17 cellular contexts compared by ENCODE assay signal in genomic region chr19:4795400-4795799, GRCh38. TPM values are rescaled to one million over a fixed set of nuclear protein-coding genes. Genes with fewer than 3 reads are reported as not detected.
DNase-seq lines count a peak whose midpoint lies in the region; ATAC-seq and TF ChIP-seq lines count a peak whose summit lies in the region.
"Had no signal": no experiment of that assay in that cellular context is flagged by ENCODE, and none has a peak within 500 bp of the region (broad histone marks: within the 10 kb centered on the region; RNA-seq: fewer than 3 reads in every experiment).

No MANE protein-coding gene starts in this region.

- H3K4me3 ChIP-seq in H7 (ENCODE audit: insufficient read depth, low read depth, low read length), result no peak overlapping the region
- H3K4me3 ChIP-seq in CD4-positive, alpha-beta memory T cell (ENCODE audit: low read length in 2 of 2), result no peak overlapping the region

- H3K27me3 ChIP-seq in CD4-positive, alpha-beta T cell (ENCODE audit: control insufficient read depth, insufficient read depth, low read length), result no peaks in the 10 kb centered on the region
- H3K27me3 ChIP-seq in H7 (ENCODE audit: control insufficient read depth, insufficient read depth, low read length), result no peaks in the 10 kb centered on the region
- no peaks in the 10 kb centered on the region for H3K27me3 ChIP-seq in CD4-positive, alpha-beta memory T cell (ENCODE audit: insufficient read depth, low read length)

- no peak for TF ChIP-seq CTCF in CD4-positive, alpha-beta T cell (IDR thresholded peaks at IDR 0.05)
- no peak for TF ChIP-seq CTCF in nephron (IDR thresholded peaks at IDR 0.05; ENCODE audit: unreplicated experiment in 3 of 3)

- no peaks in the 10 kb centered on the region for H3K9me3 Mint-ChIP-seq in CD4-positive, alpha-beta T cell
- no peaks in the 10 kb centered on the region for H3K9me3 Mint-ChIP-seq in activated naive CD8-positive, alpha-beta T cell treated with anti-CD3 and anti-CD28 coated beads, Interleukin-2, amount 50 U/mL, for 24 hours
- no peaks in the 10 kb centered on the region for H3K9me3 Mint-ChIP-seq in nephron
- H3K9me3 Mint-ChIP-seq in immature natural killer cell, result no peaks in the 10 kb centered on the region
- H3K9me3 Mint-ChIP-seq in CD4-positive, alpha-beta memory T cell, result no peaks in the 10 kb centered on the region
- H3K9me3 Mint-ChIP-seq: naive B cell; stimulated activated naive B cell treated with anti-CD40 and anti-IgM and Interleukin-4, amounts not matched to agents 10 μg/mL and 1 μg/mL and 100 μg/mL, for 72 hours; T-cell had no signal

- intact Hi-C loops in CD4-positive, alpha-beta T cell (cut with DNase I, micrococcal nuclease), result loop anchor here in 1 of 2 experiments (10.0 kb wide), 3 partner anchors 321 to 889 kb away; partner anchors contain the start of genes CHAF1A, HDGFL2, HSD11B1L and MICOS13
- intact Hi-C loops in CD4-positive, alpha-beta memory T cell (cut with micrococcal nuclease), result no loop called here

- DNase-seq in CD4-positive, alpha-beta T cell, result no peak
- peak; percentile 33 for DNase-seq in H7
- DNase-seq in activated naive CD8-positive, alpha-beta T cell treated with anti-CD3 and anti-CD28 coated beads, Interleukin-2, amount 50 U/mL, for 24 hours, result no peak
- no peak for DNase-seq in immature natural killer cell
- no peak for DNase-seq in CD4-positive, alpha-beta memory T cell
- DNase-seq: activated CD4-positive, alpha-beta T cell treated with anti-CD3 and anti-CD28 coated beads for 1 hour; naive B cell; NCI-H1105; NCI-H2227 treated with DMSO at 0.1 percent for 48 hours; stimulated activated CD4-positive, alpha-beta T cell treated with anti-CD3 and anti-CD28 coated beads, Interleukin-4, amount 100 ng/mL, for 4 hours; stimulated activated naive B cell treated with anti-CD40 and anti-IgM and Interleukin-4, amounts not matched to agents 10 μg/mL and 1 μg/mL and 100 μg/mL, for 72 hours; T-cell had no signal

- H3K36me3 Mint-ChIP-seq in CD4-positive, alpha-beta T cell (ENCODE audit: low read depth), result peaks cover 43% of the 10 kb centered on the region
- H3K36me3 Mint-ChIP-seq in activated naive CD8-positive, alpha-beta T cell treated with anti-CD3 and anti-CD28 coated beads, Interleukin-2, amount 50 U/mL, for 24 hours (ENCODE audit: low read depth), result peaks cover 39% of the 10 kb centered on the region
- H3K36me3 Mint-ChIP-seq in nephron (ENCODE audit: low read depth) (peaks cover 32% of the 10 kb centered on the region), immature natural killer cell (peaks cover 0 to 8% (median 3%) of the 10 kb centered on the region in 3 donors)
- peaks cover 11 to 46% of the 10 kb centered on the region in 2 donors for H3K36me3 Mint-ChIP-seq in CD4-positive, alpha-beta memory T cell

- POLR2A ChIA-PET in CD4-positive, alpha-beta T cell (lab: Charles Lee), result no interaction called here
- POLR2A ChIA-PET in CD4-positive, alpha-beta memory T cell (lab: Charles Lee; ENCODE audit: partially characterized antibody), result no interaction called here

- H3K27ac ChIP-seq in CD4-positive, alpha-beta T cell (ENCODE audit: low read depth, low read length), result no peak overlapping the region
- no peak overlapping the region for H3K27ac ChIP-seq in CD4-positive, alpha-beta memory T cell (ENCODE audit: low read depth, low read length)
- H3K27ac ChIP-seq: C4-2B had no signal

- no peaks in the 10 kb centered on the region for H3K27me3 Mint-ChIP-seq in CD4-positive, alpha-beta T cell
- H3K27me3 Mint-ChIP-seq in activated naive CD8-positive, alpha-beta T cell treated with anti-CD3 and anti-CD28 coated beads, Interleukin-2, amount 50 U/mL, for 24 hours, result no peaks in the 10 kb centered on the region
- no peaks in the 10 kb centered on the region for H3K27me3 Mint-ChIP-seq in nephron (ENCODE audit: low read depth)
- H3K27me3 Mint-ChIP-seq in immature natural killer cell (ENCODE audit: low read depth in 3 of 3), result peaks cover 2 to 4% (median 2%) of the 10 kb centered on the region in 3 donors
- no peaks in the 10 kb centered on the region for H3K27me3 Mint-ChIP-seq in CD4-positive, alpha-beta memory T cell
- H3K27me3 Mint-ChIP-seq: naive B cell; stimulated activated naive B cell treated with anti-CD40 and anti-IgM and Interleukin-4, amounts not matched to agents 10 μg/mL and 1 μg/mL and 100 μg/mL, for 72 hours; T-cell had no signal

- H3K4me1 ChIP-seq in CD4-positive, alpha-beta memory T cell (ENCODE audit: insufficient read depth, low read length), result peaks cover 36% of the 10 kb centered on the region

- H3K36me3 ChIP-seq in H7 (replicated peaks; ENCODE audit: control insufficient read depth, insufficient read depth, low read length), result peaks cover 14% of the 10 kb centered on the region
- peaks cover 35% of the 10 kb centered on the region for H3K36me3 ChIP-seq in CD4-positive, alpha-beta memory T cell (ENCODE audit: insufficient read depth, low read length)

- no peak overlapping the region for H3K27ac Mint-ChIP-seq in CD4-positive, alpha-beta T cell
- H3K27ac Mint-ChIP-seq in activated naive CD8-positive, alpha-beta T cell treated with anti-CD3 and anti-CD28 coated beads, Interleukin-2, amount 50 U/mL, for 24 hours, result peak overlapping the region; percentile 57
- H3K27ac Mint-ChIP-seq in nephron (no peak overlapping the region), immature natural killer cell (peak overlapping the region in 3 of 6 donors; percentile 12 to 64 (median 57))
- H3K27ac Mint-ChIP-seq in CD4-positive, alpha-beta memory T cell, result peak overlapping the region in 3 of 7 donors; percentile 13 to 82 (median 62)
- H3K27ac Mint-ChIP-seq: T-cell had no signal

- no peak for ATAC-seq in CD4-positive, alpha-beta T cell (ENCODE audit: poor library complexity)
- no peak for ATAC-seq in activated naive CD8-positive, alpha-beta T cell treated with anti-CD3 and anti-CD28 coated beads, Interleukin-2, amount 50 U/mL, for 24 hours
- ATAC-seq in HG02970 (IDR thresholded peaks at IDR 0.05; ENCODE audit: low FRiP score, unreplicated experiment) (no peak), GM19328 (IDR thresholded peaks at IDR 0.05; ENCODE audit: unreplicated experiment) (no peak)
- ATAC-seq: left lobe of liver; stimulated activated naive B cell treated with anti-CD40 and anti-IgM and Interleukin-4, amounts not matched to agents 10 μg/mL and 1 μg/mL and 100 μg/mL, for 72 hours; T-cell had no signal

- H3K4me1 Mint-ChIP-seq in CD4-positive, alpha-beta T cell (ENCODE audit: low read depth), result peaks cover 31% of the 10 kb centered on the region
- H3K4me1 Mint-ChIP-seq in activated naive CD8-positive, alpha-beta T cell treated with anti-CD3 and anti-CD28 coated beads, Interleukin-2, amount 50 U/mL, for 24 hours, result peaks cover 45% of the 10 kb centered on the region
- H3K4me1 Mint-ChIP-seq in nephron (peaks cover 6% of the 10 kb centered on the region), immature natural killer cell (peaks cover 26 to 39% of the 10 kb centered on the region in 2 donors)
- peaks cover 14 to 46% (median 28%) of the 10 kb centered on the region in 4 donors for H3K4me1 Mint-ChIP-seq in CD4-positive, alpha-beta memory T cell

- peak overlapping the region; percentile 60 for H3K4me3 Mint-ChIP-seq in CD4-positive, alpha-beta T cell
- peak overlapping the region; percentile 42 for H3K4me3 Mint-ChIP-seq in activated naive CD8-positive, alpha-beta T cell treated with anti-CD3 and anti-CD28 coated beads, Interleukin-2, amount 50 U/mL, for 24 hours
- H3K4me3 Mint-ChIP-seq in nephron (peak overlapping the region; percentile 23 to 66 (median 57)), immature natural killer cell (peak overlapping the region in 1 of 5 donors; percentile 14)
- H3K4me3 Mint-ChIP-seq in CD4-positive, alpha-beta memory T cell, result peak overlapping the region in 2 of 8 donors; percentile 8 to 32
- H3K4me3 Mint-ChIP-seq: T-cell had no signal

- H3K9me3 ChIP-seq in CD4-positive, alpha-beta T cell (ENCODE audit: control insufficient read depth, low read length), result no peaks in the 10 kb centered on the region
- no peaks in the 10 kb centered on the region for H3K9me3 ChIP-seq in CD4-positive, alpha-beta memory T cell (ENCODE audit: control insufficient read depth in 1 of 2, low read length in 2 of 2)

- CTCF ChIA-PET in CD4-positive, alpha-beta T cell (lab: Charles Lee), result interaction anchor here (0.7 kb wide), 1 partner anchor 71 kb away, joined by 3 read pairs; no protein-coding TSS in a partner anchor
- CTCF ChIA-PET in CD4-positive, alpha-beta memory T cell (lab: Charles Lee; ENCODE audit: partially characterized antibody), result interaction anchor here (6.4 kb wide), 1 partner anchor 14 kb away, joined by 48 read pairs; no protein-coding TSS in a partner anchor

RNA-seq across cellular contexts. Expression of gene FEM1A, which starts 3.9 kb away (rescaled TPM):
- total RNA-seq in CD4-positive, alpha-beta T cell, result 10 to 100 TPM; 11.8 to 12.1 TPM
- 16.1 and 17.2 TPM in 2 replicates for total RNA-seq in H7 (2014; rRNA removed; shearing (Covaris generic))
- 1 to 10 TPM in 2 of 3 donors, under 1 TPM in 1; 0.80 to 5.2 (median 2.2) TPM for polyA plus RNA-seq in immature natural killer cell
- total RNA-seq in CD4-positive, alpha-beta memory T cell, result 10 to 100 TPM; 16.7 TPM
- 1 to 10 TPM; 1.3 to 3.1 TPM for polyA plus RNA-seq in CD4-positive, alpha-beta memory T cell

RNA-seq across cellular contexts. Expression of gene TICAM1, which starts 36.1 kb away (rescaled TPM):
- 10 to 100 TPM; 14.7 to 15.0 TPM for total RNA-seq in CD4-positive, alpha-beta T cell
- 0.17 and 0.30 TPM in 2 replicates for total RNA-seq in H7 (2014; rRNA removed; shearing (Covaris generic))
- 10 to 100 TPM in 1 of 3 donors, 1 to 10 TPM in 2; 3.3 to 15.7 (median 4.5) TPM for polyA plus RNA-seq in immature natural killer cell
- total RNA-seq in CD4-positive, alpha-beta memory T cell, result 10 to 100 TPM; 16.0 to 17.9 TPM
- 10 to 100 TPM in 1 of 2 donors, 1 to 10 TPM in 1; 2.2 to 18.1 TPM for polyA plus RNA-seq in CD4-positive, alpha-beta memory T cell

Comparison
In these comparisons a context has a peak if more than half of its experiments do, and no peak if none do; other contexts are left out.
1. RNA of gene TICAM1, which starts 36.1 kb away (total RNA-seq): 16.0 to 17.9 TPM in CD4-positive, alpha-beta memory T cell and 14.7 to 15.0 TPM in CD4-positive, alpha-beta T cell; 0.17 to 0.30 TPM in H7; every median in the first group is over 10 times any median in the second.